In genomic region chr9:98846081-98846480, GRCh38 we compare ENCODE assay signal across 25 cellular contexts.
"Had no signal": no experiment of that assay in that cellular context is flagged by ENCODE, and none has a peak within 500 bp of the region (broad histone marks: within the 10 kb centered on the region; RNA-seq: fewer than 3 reads in every experiment).

No MANE protein-coding gene starts in this region.

- H3K27me3 ChIP-seq: colonic mucosa, dorsolateral prefrontal cortex, esophagus muscularis mucosa, esophagus squamous epithelium, gastrocnemius medialis, gastroesophageal sphincter, heart left ventricle had no signal

- H3K4me1 ChIP-seq: colonic mucosa, esophagus squamous epithelium, foreskin keratinocyte, gastrocnemius medialis had no signal

- H3K9me3 ChIP-seq: colonic mucosa, esophagus muscularis mucosa, esophagus squamous epithelium, gastrocnemius medialis, gastroesophageal sphincter, heart left ventricle, heart right ventricle had no signal

- H3K36me3 ChIP-seq: colonic mucosa, gastrocnemius medialis, heart left ventricle, heart right ventricle had no signal

- H3K4me3 ChIP-seq: colonic mucosa, coronary artery, dorsolateral prefrontal cortex, esophagus muscularis mucosa, esophagus squamous epithelium, gastrocnemius medialis, gastroesophageal sphincter, heart left ventricle, heart right ventricle had no signal

- H3K27ac Mint-ChIP-seq: dendritic cell treated with granulocyte-macrophage colony-stimulating factor and Interleukin-4, amounts not matched to agents 40 ng/mL and 50 ng/mL, for 4 days; effector memory CD8-positive, alpha-beta T cell; endodermal cell had no signal

- ATAC-seq: effector memory CD8-positive, alpha-beta T cell; esophagus mucosa; foreskin keratinocyte; gastrocnemius medialis; gastroesophageal sphincter; heart left ventricle; heart right ventricle had no signal

- H3K4me3 Mint-ChIP-seq: dendritic cell treated with granulocyte-macrophage colony-stimulating factor and Interleukin-4, amounts not matched to agents 40 ng/mL and 50 ng/mL, for 4 days; effector memory CD8-positive, alpha-beta T cell; endodermal cell had no signal

- H3K27ac ChIP-seq: colonic mucosa, coronary artery, dorsolateral prefrontal cortex, epithelial cell of prostate, esophagus muscularis mucosa, esophagus squamous epithelium, foreskin keratinocyte, gastrocnemius medialis, gastroesophageal sphincter, heart left ventricle, heart right ventricle had no signal

- DNase-seq: colonic mucosa; cortex of kidney; dermis blood vessel endothelial cell; dorsolateral prefrontal cortex; effector CD4-positive, alpha-beta T cell; effector CD8-positive, alpha-beta T cell; effector memory CD4-positive, alpha-beta T cell; effector memory CD8-positive, alpha-beta T cell; endodermal cell; erythroblast; esophagus squamous epithelium; foreskin fibroblast; foreskin keratinocyte; foreskin melanocyte; gastrocnemius medialis; glutamatergic neuron; head of caudate nucleus; heart left ventricle; heart right ventricle had no signal

- H3K9me3 Mint-ChIP-seq: dendritic cell treated with granulocyte-macrophage colony-stimulating factor and Interleukin-4, amounts not matched to agents 40 ng/mL and 50 ng/mL, for 4 days; effector memory CD8-positive, alpha-beta T cell; endodermal cell had no signal

- H3K27me3 Mint-ChIP-seq: effector memory CD8-positive, alpha-beta T cell had no signal
